20 cellular contexts compared by ENCODE assay signal in genomic region chr13:50428183-50428877, GRCh38.
A peak's percentile ranks its signal among the peaks of the same experiment; 100 is the strongest.
DNase-seq lines count a peak whose midpoint lies in the region; ATAC-seq and TF ChIP-seq lines count a peak whose summit lies in the region.
"Had no signal": no experiment of that assay in that cellular context is flagged by ENCODE, and none has a peak within 500 bp of the region (broad histone marks: within the 10 kb centered on the region; RNA-seq: fewer than 3 reads in every experiment).

No MANE protein-coding gene starts in this region.

- peak overlapping the region; percentile 52 for H3K27ac ChIP-seq in thymus (ENCODE audit: low read depth)
- H3K27ac ChIP-seq: brain microvascular endothelial cell, heart left ventricle, neutrophil, upper lobe of left lung had no signal

- H3K36me3 ChIP-seq in thymus (ENCODE audit: control insufficient read depth, insufficient read depth): no peaks in the 10 kb centered on the region
- H3K36me3 ChIP-seq: brain microvascular endothelial cell, heart left ventricle, neutrophil, upper lobe of left lung had no signal

- no peaks in the 10 kb centered on the region for H3K9me3 ChIP-seq in thymus (ENCODE audit: control insufficient read depth)
- H3K9me3 ChIP-seq: heart left ventricle, mucosa of descending colon, neutrophil, upper lobe of left lung had no signal

- DNase-seq in stimulated activated CD4-positive, alpha-beta T cell treated with anti-CD3 and anti-CD28 coated beads, Interleukin-4, amount 100 ng/mL, for 24 hours: peak; percentile 17
- DNase-seq in stimulated activated CD4-positive, alpha-beta T cell treated with anti-CD3 and anti-CD28 coated beads, Interleukin-15, amount 100 ng/mL, for 24 hours: no peak
- DNase-seq in NCI-H2171 (lab: John Stamatoyannopoulos, UW) (peak; percentile 28), memory B cell (ENCODE audit: low spot score in 2 of 2) (no peak), UCSD-AML1 (lab: John Stamatoyannopoulos, UW; ENCODE audit: unreplicated experiment) (no peak), NCI-H1436 treated with DMSO at 0.1 percent for 48 hours (lab: John Stamatoyannopoulos, UW) (no peak)
- DNase-seq: brain microvascular endothelial cell, COR-L47, cortex of kidney, heart left ventricle, left ventricle myocardium superior, mucosa of descending colon, NCI-H1436, NCI-H774, retina, upper lobe of left lung had no signal

- H3K4me1 Mint-ChIP-seq in memory B cell: peaks cover 10% of the 10 kb centered on the region

- peaks cover 17% of the 10 kb centered on the region for H3K4me1 ChIP-seq in thymus (ENCODE audit: control insufficient read depth, insufficient read depth, low read length)
- H3K4me1 ChIP-seq: upper lobe of left lung had no signal

- H3K4me3 ChIP-seq in thymus (ENCODE audit: low read length): no peak overlapping the region
- H3K4me3 ChIP-seq: heart left ventricle, mucosa of descending colon, upper lobe of left lung had no signal

- no peaks in the 10 kb centered on the region for H3K9me3 Mint-ChIP-seq in memory B cell
- H3K9me3 Mint-ChIP-seq: T-helper 2 cell treated with Interferon-gamma antibody and Interleukin-4, amounts not matched to agents 5 μg/mL and 100 μg/mL, for 36 hours had no signal

- H3K4me3 Mint-ChIP-seq in memory B cell: no peak overlapping the region
- H3K4me3 Mint-ChIP-seq: T-helper 2 cell treated with Interferon-gamma antibody and Interleukin-4, amounts not matched to agents 5 μg/mL and 100 μg/mL, for 36 hours had no signal

- H3K27ac Mint-ChIP-seq in memory B cell: peak overlapping the region; percentile 60
- H3K27ac Mint-ChIP-seq: T-helper 2 cell treated with Interferon-gamma antibody and Interleukin-4, amounts not matched to agents 5 μg/mL and 100 μg/mL, for 36 hours had no signal

- ATAC-seq in memory B cell (ENCODE audit: low read depth) (no peak), SK-N-SH treated with all-trans-retinoic acid at 6 μM for 48 hours (no peak)
- ATAC-seq: heart left ventricle, left ventricle myocardium superior had no signal

- no peaks in the 10 kb centered on the region for H3K27me3 Mint-ChIP-seq in memory B cell

- no peaks in the 10 kb centered on the region for H3K36me3 Mint-ChIP-seq in memory B cell

- 89% methylated on average over 1 of the region's 1 CpG for WGBS in thymus

- no peaks in the 10 kb centered on the region for H3K27me3 ChIP-seq in thymus (ENCODE audit: control insufficient read depth, insufficient read depth)
- H3K27me3 ChIP-seq: brain microvascular endothelial cell, heart left ventricle, neutrophil, upper lobe of left lung had no signal

TF ChIP-seq in SK-N-SH treated with all-trans-retinoic acid at 6 μM for 48 hours, 23 proteins besides CTCF, POLR2A, EP300 and RAD21:
- TF ChIP-seq TOX (CRISPR knock-in tag; IDR thresholded peaks at IDR 0.05; ENCODE audit: borderline replicate concordance): no peak
- TF ChIP-seq SNAI2 (CRISPR knock-in tag; IDR thresholded peaks at IDR 0.05): no peak
- no peak for TF ChIP-seq CREB5 (CRISPR knock-in tag; IDR thresholded peaks at IDR 0.05; ENCODE audit: low read depth)
- no peak for TF ChIP-seq OSR1 (CRISPR knock-in tag; IDR thresholded peaks at IDR 0.05)
- no peak for TF ChIP-seq ZNF70 (CRISPR knock-in tag; IDR thresholded peaks at IDR 0.05)
- no peak for TF ChIP-seq ISL1 (CRISPR knock-in tag; IDR thresholded peaks at IDR 0.05)
- no peak for TF ChIP-seq ZNF565 (CRISPR knock-in tag; conservative IDR thresholded peaks at IDR 0.05; ENCODE audit: low read depth)
- no peak for TF ChIP-seq ZC3H10 (CRISPR knock-in tag; IDR thresholded peaks at IDR 0.05)
- TF ChIP-seq ZFP30 (CRISPR knock-in tag; IDR thresholded peaks at IDR 0.05): no peak
- no peak for TF ChIP-seq TSHZ2 (CRISPR knock-in tag; IDR thresholded peaks at IDR 0.05)
- no peak for TF ChIP-seq ZFP3 (CRISPR knock-in tag; IDR thresholded peaks at IDR 0.05)
- no peak for TF ChIP-seq BACH2 (CRISPR knock-in tag; IDR thresholded peaks at IDR 0.05; ENCODE audit: borderline replicate concordance)
- no peak for TF ChIP-seq PPARA (CRISPR knock-in tag; IDR thresholded peaks at IDR 0.05; ENCODE audit: borderline replicate concordance)
- TF ChIP-seq ARNTL (CRISPR knock-in tag; IDR thresholded peaks at IDR 0.05; ENCODE audit: borderline replicate concordance, low read depth): no peak
- no peak for TF ChIP-seq CSDC2 (CRISPR knock-in tag; IDR thresholded peaks at IDR 0.05)
- no peak for TF ChIP-seq ESRRG (CRISPR knock-in tag; IDR thresholded peaks at IDR 0.05)

Comparison
In these comparisons a context has a peak if more than half of its experiments do, and no peak if none do; other contexts are left out.
1. DNase-seq: peak in stimulated activated CD4-positive, alpha-beta T cell treated with anti-CD3 and anti-CD28 coated beads, Interleukin-4, amount 100 ng/mL, for 24 hours (single experiment) and NCI-H2171 (single experiment); none in stimulated activated CD4-positive, alpha-beta T cell treated with anti-CD3 and anti-CD28 coated beads, Interleukin-15, amount 100 ng/mL, for 24 hours (single experiment), memory B cell (0 of 2), UCSD-AML1 (single experiment) and NCI-H1436 treated with DMSO at 0.1 percent for 48 hours (single experiment).